In the genomic region with DNA sequence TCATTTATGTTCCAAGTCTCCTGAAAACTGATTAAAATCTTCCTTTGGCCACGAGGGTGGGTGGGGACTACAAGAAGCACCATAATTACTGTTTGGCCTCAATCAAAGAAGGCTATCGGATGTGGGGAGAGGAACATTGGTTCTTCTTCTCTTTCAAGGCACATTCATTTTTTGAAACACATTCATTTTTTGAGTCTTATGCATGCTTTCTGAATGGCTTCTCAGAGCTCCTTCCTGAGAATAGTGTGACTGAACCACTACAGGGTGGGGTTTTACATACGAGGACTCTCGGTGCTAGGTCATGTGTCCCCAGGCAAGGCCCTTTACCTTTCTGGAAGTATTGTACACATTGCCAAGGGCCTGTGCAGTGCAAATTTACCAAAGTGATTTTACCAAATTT, we compare ENCODE assay signal across 36 cellular contexts. TPM values are rescaled to one million over a fixed set of nuclear protein-coding genes. Genes with fewer than 3 reads are reported as not detected.
"Had no signal": no experiment of that assay in that cellular context is flagged by ENCODE, and none has a peak within 500 bp of the region (broad histone marks: within the 10 kb centered on the region; RNA-seq: fewer than 3 reads in every experiment).

No MANE protein-coding gene starts in this region.

- H3K9me3 ChIP-seq: adrenal gland, ascending aorta, body of pancreas, breast epithelium had no signal

- H3K27me3 ChIP-seq: adrenal gland, ascending aorta, body of pancreas, brain microvascular endothelial cell, breast epithelium had no signal

- ATAC-seq: activated naive CD4-positive, alpha-beta T cell treated with anti-CD3 and anti-CD28 coated beads, Interleukin-2, amount 50 U/mL, for 72 hours; activated naive CD8-positive, alpha-beta T cell treated with anti-CD3 and anti-CD28 coated beads, Interleukin-2, amount 50 U/mL, for 24 hours; activated T-cell treated with anti-CD3 and anti-CD28 coated beads, Interleukin-2, amount 50 U/mL, for 4 hours; activated T-helper 17 cell treated with anti-CD3 and anti-CD28 coated beads, Interleukin-2, amount 50 U/mL, for 72 hours; body of pancreas had no signal

- DNase-seq: activated effector memory CD4-positive, alpha-beta T cell treated with anti-CD3 and anti-CD28 coated beads, Interleukin-2, amount 50 U/mL, for 16 hours; activated effector memory CD4-positive, alpha-beta T cell treated with Interleukin-2 at 50 U/mL for 16 hours; activated gamma-delta T cell; activated gamma-delta T cell treated with Interleukin-2 at 50 U/mL for 16 hours; activated naive CD4-positive, alpha-beta T cell; activated naive CD4-positive, alpha-beta T cell treated with anti-CD3 and anti-CD28 coated beads for 36 hours; activated naive CD4-positive, alpha-beta T cell treated with anti-CD3 and anti-CD28 coated beads, Interleukin-2, amount 10 ng/mL, durations not matched to agents 7 days and 5 days; activated naive CD4-positive, alpha-beta T cell treated with anti-CD3 and anti-CD28 coated beads, Interleukin-2, amount 50 U/mL, for 16 hours; activated naive CD4-positive, alpha-beta T cell treated with Interleukin-2 at 50 U/mL for 16 hours; activated naive CD8-positive, alpha-beta T cell treated with anti-CD3 and anti-CD28 coated beads for 36 hours; activated naive CD8-positive, alpha-beta T cell treated with anti-CD3 and anti-CD28 coated beads, Interleukin-2, amount 10 ng/mL, durations not matched to agents 7 days and 5 days; activated naive CD8-positive, alpha-beta T cell treated with anti-CD3 and anti-CD28 coated beads, Interleukin-2, amount 50 U/mL, for 24 hours; activated T-cell treated with anti-CD3 and anti-CD28 coated beads, Interleukin-2, amount 50 U/mL, for 1 hour; activated T-cell treated with anti-CD3 and anti-CD28 coated beads, Interleukin-2, amount 50 U/mL, for 24 hours; activated T-cell treated with anti-CD3 and anti-CD28 coated beads, Interleukin-2, amount 50 U/mL, for 4 hours; activated T-cell treated with anti-CD3 and anti-CD28 coated beads, Interleukin-2, amount 50 U/mL, for 48 hours; activated T-cell treated with anti-CD3 and anti-CD28 coated beads, Interleukin-2, amount 50 U/mL, for 72 hours; adrenal gland; amniotic stem cell; amygdala; anterior cingulate cortex; aorta; body of pancreas; brain microvascular endothelial cell; caudate nucleus; central memory CD4-positive, alpha-beta T cell; cerebellar nuclear complex had no signal

- H3K36me3 ChIP-seq: adrenal gland, ascending aorta, brain microvascular endothelial cell, breast epithelium, cardiac muscle cell had no signal

- H3K4me1 ChIP-seq: adrenal gland, ascending aorta, body of pancreas, breast epithelium had no signal

- H3K27ac ChIP-seq: adrenal gland, ascending aorta, body of pancreas, brain microvascular endothelial cell, breast epithelium, cardiac muscle cell had no signal

- FAIRE-seq: astrocyte, bronchial epithelial cell had no signal

- H3K4me3 ChIP-seq: adrenal gland, ascending aorta, body of pancreas, breast epithelium, cardiac muscle cell had no signal

RNA-seq across cellular contexts. Expression of a gene that starts 7.0 kb away (rescaled TPM):
- total RNA-seq: activated naive CD4-positive, alpha-beta T cell treated with anti-CD3 and anti-CD28 coated beads for 36 hours; activated naive CD4-positive, alpha-beta T cell treated with anti-CD3 and anti-CD28 coated beads, Interleukin-2, amount 50 U/mL, for 72 hours; activated naive CD8-positive, alpha-beta T cell treated with anti-CD3 and anti-CD28 coated beads for 36 hours; activated naive CD8-positive, alpha-beta T cell treated with anti-CD3 and anti-CD28 coated beads, Interleukin-2, amount 10 ng/mL, durations not matched to agents 7 days and 5 days; activated T-cell treated with anti-CD3 and anti-CD28 coated beads, Interleukin-2, amount 50 U/mL, for 4 hours; activated T-cell treated with anti-CD3 and anti-CD28 coated beads, Interleukin-2, amount 50 U/mL, for 72 hours; activated T-helper 1 cell treated with anti-CD3 and anti-CD28 coated beads, Interleukin-12 subunit alpha, Interleukin-12 subunit beta, Interleukin-2, Interleukin-4 antibody, amounts not matched to agents 30 ng/mL and 10 ng/mL and 1 ng/mL, durations not matched to agents 14 hours and 24 hours and 36 hours; activated T-helper 17 cell treated with anti-CD3 and anti-CD28 coated beads, Interleukin-2, amount 50 U/mL, for 72 hours; activated T-helper 2 cell treated with anti-CD3 and anti-CD28 coated beads, Interferon-gamma antibody, Interleukin-2, Interleukin-4, amounts not matched to agents 10 μg/mL and 5 μg/mL and 100 μg/mL, durations not matched to agents 14 hours and 24 hours and 36 hours; bronchial epithelial cell had no signal
